Comparison of ENCODE assay signal across 1 cellular context in genomic region chr10:5964736-5965135, GRCh38.
TF ChIP-seq lines count a peak whose summit lies in the region.

No MANE protein-coding gene starts in this region.

TF ChIP-seq in K562, 482 proteins besides CTCF, POLR2A, EP300 and RAD21:
- no peak for TF ChIP-seq JUN (IDR thresholded peaks at IDR 0.05; ENCODE audit: borderline replicate concordance, low read depth, low read length)
- TF ChIP-seq JUN (CRISPR knock-in tag; IDR thresholded peaks at IDR 0.05; ENCODE audit: borderline replicate concordance): no peak
- TF ChIP-seq RHOXF2B (CRISPR knock-in tag; conservative IDR thresholded peaks at IDR 0.05): no peak
- no peak for TF ChIP-seq MAFK (IDR thresholded peaks at IDR 0.05; ENCODE audit: low read length)
- no peak for TF ChIP-seq HEY1 (CRISPR knock-in tag; IDR thresholded peaks at IDR 0.05; ENCODE audit: borderline replicate concordance)
- no peak for TF ChIP-seq AFF1 (IDR thresholded peaks at IDR 0.05; ENCODE audit: low read depth in 1 of 2, partially characterized antibody in 2 of 2)
- TF ChIP-seq MITF (IDR thresholded peaks at IDR 0.05): no peak
- TF ChIP-seq TCF7 (IDR thresholded peaks at IDR 0.05; ENCODE audit: borderline replicate concordance): no peak
- no peak for TF ChIP-seq PHB (CRISPR knock-in tag; IDR thresholded peaks at IDR 0.05)
- no peak for TF ChIP-seq ARID3B (CRISPR knock-in tag; IDR thresholded peaks at IDR 0.05; ENCODE audit: borderline replicate concordance)
- no peak for TF ChIP-seq MTF1 (CRISPR knock-in tag; IDR thresholded peaks at IDR 0.05; ENCODE audit: borderline replicate concordance)
- no peak for TF ChIP-seq CHD4 (IDR thresholded peaks at IDR 0.05; ENCODE audit: insufficient read depth, insufficient replicate concordance, low read depth, low read length, poor library complexity, severe bottlenecking)
- no peak for TF ChIP-seq KDM2B (CRISPR knock-in tag; IDR thresholded peaks at IDR 0.05)
- no peak for TF ChIP-seq CBX5 (IDR thresholded peaks at IDR 0.05; ENCODE audit: borderline replicate concordance, low read depth)
- TF ChIP-seq RUNX1 (IDR thresholded peaks at IDR 0.05; ENCODE audit: low read depth): no peak
- TF ChIP-seq CAMTA2 (CRISPR knock-in tag; conservative IDR thresholded peaks at IDR 0.05): no peak
- TF ChIP-seq HMGN3 (IDR thresholded peaks at IDR 0.05; ENCODE audit: borderline replicate concordance, extremely low read depth, insufficient read length, low read depth, low read length): no peak
- no peak for TF ChIP-seq NONO (IDR thresholded peaks at IDR 0.05; ENCODE audit: low read depth in 2 of 2, low read length in 1 of 2)
